ENCODE assay signal across 16 cellular contexts in genomic region chr2:121562269-121563176, GRCh38. TPM values are rescaled to one million over a fixed set of nuclear protein-coding genes. Genes with fewer than 3 reads are reported as not detected.
DNase-seq lines count a peak whose midpoint lies in the region; ATAC-seq and TF ChIP-seq lines count a peak whose summit lies in the region.
"Had no signal": no experiment of that assay in that cellular context is flagged by ENCODE, and none has a peak within 500 bp of the region (broad histone marks: within the 10 kb centered on the region; RNA-seq: fewer than 3 reads in every experiment).

No MANE protein-coding gene starts in this region.

- peaks cover 60% of the 10 kb centered on the region for H3K79me2 ChIP-seq in OCI-LY3 (ENCODE audit: low read length)

- H3K4me1 Mint-ChIP-seq in naive thymus-derived CD8-positive, alpha-beta T cell, result peaks cover 30 to 76% (median 66%) of the 10 kb centered on the region in 4 donors

- no peak overlapping the region for H3K9ac ChIP-seq in OCI-LY3 (ENCODE audit: low read length)

- POLR2A ChIA-PET in naive thymus-derived CD8-positive, alpha-beta T cell (lab: Charles Lee), result interaction anchor here (0.6 kb wide), 1 partner anchor 31 kb away, joined by 4 read pairs; no protein-coding TSS in a partner anchor

- H3K36me3 Mint-ChIP-seq in naive thymus-derived CD8-positive, alpha-beta T cell, result peaks cover 3 to 8% (median 6%) of the 10 kb centered on the region in 3 donors

- peak overlapping the region in 7 of 10 donors; percentile 2 to 80 (median 30) for H3K27ac Mint-ChIP-seq in naive thymus-derived CD8-positive, alpha-beta T cell
- H3K27ac Mint-ChIP-seq: activated B cell treated with CpG ODN at 0.5 μM for 24 hours had no signal

- peaks cover 0 to 4% (median 0%) of the 10 kb centered on the region in 9 donors for H3K9me3 Mint-ChIP-seq in naive thymus-derived CD8-positive, alpha-beta T cell

- no peak overlapping the region for H2AFZ ChIP-seq in OCI-LY3 (ENCODE audit: low read depth, low read length)

- TF ChIP-seq CTCF in GM12865 (IDR thresholded peaks at IDR 0.05; ENCODE audit: insufficient read depth, low read depth, low read length, missing control alignments) (no peak), OCI-LY3 (IDR thresholded peaks at IDR 0.05; ENCODE audit: low read depth, low read length) (no peak), thyroid gland (IDR thresholded peaks at IDR 0.05) (no peak)

- 84 to 88% methylated on average over 4 of the region's 4 CpGs for WGBS in thyroid gland, 2 donors

- peak overlapping the region; percentile 20; the same call in 1 of the 2 replicates for H3K4me2 ChIP-seq in OCI-LY3 (ENCODE audit: low read length)

- H3K4me3 ChIP-seq in GM12865 (ENCODE audit: low read depth, low read length) (no peak overlapping the region), OCI-LY3 (ENCODE audit: low read length) (no peak overlapping the region), thyroid gland (replicated peaks in 1 of 3) (no peak overlapping the region)
- H3K4me3 ChIP-seq: right atrium auricular region, upper lobe of right lung had no signal

- peak; percentile 26 for DNase-seq in GM12865 (ENCODE audit: low read depth)
- DNase-seq in naive thymus-derived CD8-positive, alpha-beta T cell, result no peak
- DNase-seq in NCI-H128 (lab: John Stamatoyannopoulos, UW; ENCODE audit: unreplicated experiment), result no peak
- no peak for DNase-seq in thyroid gland
- no peak for DNase-seq in NCI-H526 treated with DMSO at 0.1 percent for 48 hours (lab: John Stamatoyannopoulos, UW)
- DNase-seq: activated B cell treated with CpG ODN at 0.5 μM for 24 hours, activated gamma-delta T cell treated with Interleukin-2 at 50 U/mL for 16 hours, cortex of kidney, NCI-H446, Right ventricle myocardium superior, upper lobe of right lung had no signal

- H3K27me3 Mint-ChIP-seq in naive thymus-derived CD8-positive, alpha-beta T cell, result no peaks in the 10 kb centered on the region
- H3K27me3 Mint-ChIP-seq: activated B cell treated with CpG ODN at 0.5 μM for 24 hours had no signal

- ATAC-seq in GM21619 (IDR thresholded peaks at IDR 0.05; ENCODE audit: unreplicated experiment) (peak; percentile 73), GM21723 (IDR thresholded peaks at IDR 0.05; ENCODE audit: unreplicated experiment) (no peak)
- no peak for ATAC-seq in naive thymus-derived CD8-positive, alpha-beta T cell
- ATAC-seq: upper lobe of right lung had no signal

- intact Hi-C loops in thyroid gland (cut with DNase I), result no loop called here

- H3K27ac ChIP-seq in OCI-LY3 (ENCODE audit: low read length) (no peak overlapping the region), thyroid gland (no peak overlapping the region)
- H3K27ac ChIP-seq: upper lobe of right lung had no signal

- TF ChIP-seq POLR2A in thyroid gland (IDR thresholded peaks at IDR 0.05), result no peak

- no peaks in the 10 kb centered on the region for H3K27me3 ChIP-seq in OCI-LY3 (ENCODE audit: low read depth, low read length)
- H3K27me3 ChIP-seq in thyroid gland, result no peaks in the 10 kb centered on the region
- H3K27me3 ChIP-seq: right atrium auricular region, upper lobe of right lung had no signal

- H3K36me3 ChIP-seq in OCI-LY3 (replicated peaks; ENCODE audit: low read depth, low read length) (peaks cover 10% of the 10 kb centered on the region), thyroid gland (no peaks in the 10 kb centered on the region)
- H3K36me3 ChIP-seq: right atrium auricular region, upper lobe of right lung had no signal

- H4K20me1 ChIP-seq in OCI-LY3 (ENCODE audit: insufficient read depth, low read length), result peaks cover 50% of the 10 kb centered on the region

- no peak overlapping the region for H3K4me3 Mint-ChIP-seq in naive thymus-derived CD8-positive, alpha-beta T cell
- H3K4me3 Mint-ChIP-seq: activated B cell treated with CpG ODN at 0.5 μM for 24 hours had no signal

- H3K9me3 ChIP-seq in OCI-LY3 (ENCODE audit: insufficient read depth, low read length) (no peaks in the 10 kb centered on the region), thyroid gland (no peaks in the 10 kb centered on the region)
- H3K9me3 ChIP-seq: right atrium auricular region, upper lobe of right lung had no signal

- H3K4me1 ChIP-seq in OCI-LY3 (ENCODE audit: low read length), result peaks cover 28% of the 10 kb centered on the region
- H3K4me1 ChIP-seq in thyroid gland, result peaks cover 14 to 30% of the 10 kb centered on the region in 2 donors

RNA-seq across cellular contexts. Expression of gene RNU4ATAC, which starts 31.8 kb away (rescaled TPM):
- not detected for total RNA-seq in naive thymus-derived CD8-positive, alpha-beta T cell
- polyA plus RNA-seq in naive thymus-derived CD8-positive, alpha-beta T cell, result not detected
- total RNA-seq in thyroid gland, result not detected
- total RNA-seq: activated B cell treated with CpG ODN at 0.5 μM for 24 hours, LHCN-M2, right atrium auricular region, upper lobe of right lung had no signal
